Comparison of ENCODE assay signal across 14 cellular contexts in genomic region chr12:103181366-103182152, GRCh38.
A peak's percentile ranks its signal among the peaks of the same experiment; 100 is the strongest.
DNase-seq lines count a peak whose midpoint lies in the region; ATAC-seq and TF ChIP-seq lines count a peak whose summit lies in the region.
"Had no signal": no experiment of that assay in that cellular context is flagged by ENCODE, and none has a peak within 500 bp of the region (broad histone marks: within the 10 kb centered on the region; RNA-seq: fewer than 3 reads in every experiment).

No MANE protein-coding gene starts in this region.

- H3K4me3 ChIP-seq in thyroid gland (replicated peaks in 1 of 3), result no peak overlapping the region
- no peak overlapping the region for H3K4me3 ChIP-seq in dorsolateral prefrontal cortex

- no peaks in the 10 kb centered on the region for H3K27me3 ChIP-seq in thyroid gland
- peaks cover 0 to 10% (median 0%) of the 10 kb centered on the region in 45 donors for H3K27me3 ChIP-seq in dorsolateral prefrontal cortex

- DNase-seq in stimulated activated naive CD4-positive, alpha-beta T cell (lab: John Stamatoyannopoulos, UW), result no peak
- no peak for DNase-seq in thyroid gland
- no peak for DNase-seq in dorsolateral prefrontal cortex
- DNase-seq: activated CD4-positive, CD25-positive, alpha-beta regulatory T cell; activated gamma-delta T cell treated with Interleukin-2 at 50 U/mL for 16 hours; left cardiac atrium; NCI-H2029 treated with DMSO at 0.1 percent for 48 hours; nucleus accumbens; stimulated activated CD4-positive, alpha-beta T cell treated with anti-CD3 and anti-CD28 coated beads, Interleukin-1b, Interleukin-23, amount 100 ng/mL, for 48 hours had no signal

- peak; percentile 93 for ATAC-seq in GM18502 (IDR thresholded peaks at IDR 0.05; ENCODE audit: poor library complexity, unreplicated experiment)
- ATAC-seq in GM19452 (IDR thresholded peaks at IDR 0.05; ENCODE audit: unreplicated experiment), result peak; percentile 88
- ATAC-seq in HG02884 (IDR thresholded peaks at IDR 0.05; ENCODE audit: unreplicated experiment), result peak; percentile 90
- peak; percentile 91 for ATAC-seq in HG03571 (IDR thresholded peaks at IDR 0.05; ENCODE audit: unreplicated experiment)
- no peak for ATAC-seq in esophagus mucosa
- ATAC-seq: left cardiac atrium had no signal

- no peaks in the 10 kb centered on the region for H3K9me3 ChIP-seq in thyroid gland

- 75 to 76% methylated on average over 6 of the region's 6 CpGs for WGBS in thyroid gland, 2 donors

- no peaks in the 10 kb centered on the region for H3K4me1 ChIP-seq in thyroid gland

- H3K36me3 ChIP-seq in thyroid gland, result no peaks in the 10 kb centered on the region

- intact Hi-C loops in thyroid gland (cut with DNase I), result no loop called here
- intact Hi-C loops in dorsolateral prefrontal cortex (cut with DNase I), result no loop called here

- no peak for TF ChIP-seq POLR2A in thyroid gland (IDR thresholded peaks at IDR 0.05)

- H3K27ac ChIP-seq in thyroid gland (no peak overlapping the region), dorsolateral prefrontal cortex (no peak overlapping the region)

- no peak for TF ChIP-seq CTCF in thyroid gland (IDR thresholded peaks at IDR 0.05)
- TF ChIP-seq CTCF in dorsolateral prefrontal cortex (IDR thresholded peaks at IDR 0.05 in 54 of 56, conservative IDR thresholded peaks at IDR 0.05 in 2 of 56; ENCODE audit: low read depth in 1 of 56, partially characterized antibody in 56 of 56), result no peak
